In the genomic region with DNA sequence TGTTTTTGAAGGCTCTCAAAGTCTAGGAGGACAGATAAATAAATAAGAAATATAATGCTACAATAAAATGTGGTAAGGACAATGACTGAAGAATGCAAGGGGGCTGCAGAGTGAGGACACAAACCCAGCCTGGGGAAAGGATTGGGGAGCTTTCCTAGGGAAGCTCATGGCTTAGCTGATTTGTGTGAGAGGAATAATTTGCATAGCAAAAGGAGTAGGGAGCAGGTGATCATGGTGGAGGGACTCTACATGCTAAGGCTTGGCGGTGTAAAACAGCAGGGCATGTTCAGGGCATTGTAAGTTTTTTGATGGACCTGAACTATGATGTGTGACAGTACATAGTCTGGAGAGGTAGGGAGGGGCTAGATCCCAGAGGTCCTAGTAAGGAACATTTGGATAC, we compare ENCODE assay signal across 8 cellular contexts.
"Had no signal": no experiment of that assay in that cellular context is flagged by ENCODE, and none has a peak within 500 bp of the region (broad histone marks: within the 10 kb centered on the region; RNA-seq: fewer than 3 reads in every experiment).

No MANE protein-coding gene starts in this region.

- H3K9me3 Mint-ChIP-seq: HFFc6 had no signal

- H3K4me1 ChIP-seq: HAP-1 had no signal

- H3K36me3 ChIP-seq: HAP-1 had no signal

- FAIRE-seq: H54, HTR-8/SVneo, K562 had no signal

- H3K4me3 Mint-ChIP-seq: HFFc6 had no signal

- H3K9me3 ChIP-seq: HAP-1 had no signal

- H3K27ac Mint-ChIP-seq: HFFc6 had no signal

- ATAC-seq: HCT116, K562 had no signal

- DNase-seq: GOT3, HFFc6, IMR-90 had no signal

- H3K4me3 ChIP-seq: HAP-1, K562 had no signal
